29 cellular contexts compared by ENCODE assay signal in genomic region chr10:130463876-130464360, GRCh38.
DNase-seq lines count a peak whose midpoint lies in the region; ATAC-seq and TF ChIP-seq lines count a peak whose summit lies in the region.
"Had no signal": no experiment of that assay in that cellular context is flagged by ENCODE, and none has a peak within 500 bp of the region (broad histone marks: within the 10 kb centered on the region; RNA-seq: fewer than 3 reads in every experiment).

No MANE protein-coding gene starts in this region.

- no peaks in the 10 kb centered on the region for H3K36me3 Mint-ChIP-seq in activated CD8-positive, alpha-beta T cell treated with anti-CD3 and anti-CD28 coated beads, Interleukin-2, amount 10 ng/mL, durations not matched to agents 7 days and 5 days (ENCODE audit: low read depth)
- H3K36me3 Mint-ChIP-seq in activated CD8-positive, alpha-beta T cell treated with anti-CD3 and anti-CD28 coated beads for 36 hours (ENCODE audit: low read depth): no peaks in the 10 kb centered on the region
- H3K36me3 Mint-ChIP-seq in WTC11: peaks cover 70% of the 10 kb centered on the region
- H3K36me3 Mint-ChIP-seq: activated naive CD4-positive, alpha-beta T cell treated with anti-CD3 and anti-CD28 coated beads, Interleukin-2, amount 50 U/mL, for 24 hours; CD8-positive, alpha-beta T cell; immature natural killer cell; memory B cell; T-cell had no signal

- no peak for TF ChIP-seq EP300 in sigmoid colon (IDR thresholded peaks at IDR 0.05)

- no peak for TF ChIP-seq CTCF in activated CD8-positive, alpha-beta T cell treated with anti-CD3 and anti-CD28 coated beads for 36 hours (IDR thresholded peaks at IDR 0.05)
- no peak for TF ChIP-seq CTCF in body of pancreas (IDR thresholded peaks at IDR 0.05)
- no peak for TF ChIP-seq CTCF in sigmoid colon (IDR thresholded peaks at IDR 0.05)
- TF ChIP-seq CTCF in WTC11 (IDR thresholded peaks at IDR 0.05): no peak

- CTCF ChIA-PET in activated CD8-positive, alpha-beta T cell treated with anti-CD3 and anti-CD28 coated beads, Interleukin-2, amount 10 ng/mL, durations not matched to agents 7 days and 5 days (lab: Charles Lee): no interaction called here
- CTCF ChIA-PET in activated CD8-positive, alpha-beta T cell treated with anti-CD3 and anti-CD28 coated beads for 36 hours (lab: Charles Lee): no interaction called here
- CTCF ChIA-PET in WTC11 (lab: Charles Lee): no interaction called here

- H3K4me3 ChIP-seq in body of pancreas (no peak overlapping the region), sigmoid colon (no peak overlapping the region)
- H3K4me3 ChIP-seq: A549, GM12878, ovary, smooth muscle cell, suprapubic skin had no signal

- TF ChIP-seq POLR2A in body of pancreas (IDR thresholded peaks at IDR 0.05): no peak
- TF ChIP-seq POLR2A in sigmoid colon (IDR thresholded peaks at IDR 0.05): no peak

- H3K4me1 Mint-ChIP-seq in activated CD8-positive, alpha-beta T cell treated with anti-CD3 and anti-CD28 coated beads, Interleukin-2, amount 10 ng/mL, durations not matched to agents 7 days and 5 days (ENCODE audit: low read depth): no peaks in the 10 kb centered on the region
- no peaks in the 10 kb centered on the region for H3K4me1 Mint-ChIP-seq in activated CD8-positive, alpha-beta T cell treated with anti-CD3 and anti-CD28 coated beads for 36 hours (ENCODE audit: low read depth)
- no peaks in the 10 kb centered on the region for H3K4me1 Mint-ChIP-seq in WTC11
- H3K4me1 Mint-ChIP-seq: activated B cell treated with CpG ODN at 0.5 μM for 24 hours; activated naive CD4-positive, alpha-beta T cell treated with anti-CD3 and anti-CD28 coated beads, Interleukin-2, amount 50 U/mL, for 24 hours; activated T-helper 17 cell treated with anti-CD3 and anti-CD28 coated beads, Interleukin-2, amount 50 U/mL, for 72 hours; immature natural killer cell; memory B cell; nephron progenitor cell; T-cell had no signal

- H3K9me3 ChIP-seq in body of pancreas (no peaks in the 10 kb centered on the region), sigmoid colon (no peaks in the 10 kb centered on the region)
- H3K9me3 ChIP-seq: A549, ovary had no signal

- no peak overlapping the region for H3K27ac Mint-ChIP-seq in activated CD8-positive, alpha-beta T cell treated with anti-CD3 and anti-CD28 coated beads, Interleukin-2, amount 10 ng/mL, durations not matched to agents 7 days and 5 days
- H3K27ac Mint-ChIP-seq in activated CD8-positive, alpha-beta T cell treated with anti-CD3 and anti-CD28 coated beads for 36 hours: no peak overlapping the region
- no peak overlapping the region for H3K27ac Mint-ChIP-seq in WTC11
- H3K27ac Mint-ChIP-seq: activated B cell treated with CpG ODN at 0.5 μM for 24 hours; activated naive CD4-positive, alpha-beta T cell treated with anti-CD3 and anti-CD28 coated beads, Interleukin-2, amount 50 U/mL, for 24 hours; activated T-helper 17 cell treated with anti-CD3 and anti-CD28 coated beads, Interleukin-2, amount 50 U/mL, for 72 hours; CD8-positive, alpha-beta T cell; immature natural killer cell; memory B cell; nephron progenitor cell; T-cell had no signal

- POLR2A ChIA-PET in activated CD8-positive, alpha-beta T cell treated with anti-CD3 and anti-CD28 coated beads, Interleukin-2, amount 10 ng/mL, durations not matched to agents 7 days and 5 days (lab: Charles Lee): no interaction called here
- POLR2A ChIA-PET in activated CD8-positive, alpha-beta T cell treated with anti-CD3 and anti-CD28 coated beads for 36 hours (lab: Charles Lee): no interaction called here
- POLR2A ChIA-PET in WTC11 (lab: Charles Lee): no interaction called here

- ATAC-seq in activated CD8-positive, alpha-beta T cell treated with anti-CD3 and anti-CD28 coated beads, Interleukin-2, amount 10 ng/mL, durations not matched to agents 7 days and 5 days: no peak
- no peak for ATAC-seq in activated CD8-positive, alpha-beta T cell treated with anti-CD3 and anti-CD28 coated beads for 36 hours
- ATAC-seq in body of pancreas: peak; percentile 94
- ATAC-seq in WTC11: no peak
- ATAC-seq: A549; activated T-helper 17 cell treated with anti-CD3 and anti-CD28 coated beads, Interleukin-2, amount 50 U/mL, for 72 hours; CD8-positive, alpha-beta T cell; GM12878; HCT116; T-cell had no signal

- peak; percentile 4 for DNase-seq in activated CD8-positive, alpha-beta T cell treated with anti-CD3 and anti-CD28 coated beads, Interleukin-2, amount 10 ng/mL, durations not matched to agents 7 days and 5 days
- DNase-seq in activated CD8-positive, alpha-beta T cell treated with anti-CD3 and anti-CD28 coated beads for 36 hours: no peak
- DNase-seq in DMS153 (lab: John Stamatoyannopoulos, UW): peak; percentile 67
- peak; percentile 73 to 90 (median 81) for DNase-seq in body of pancreas
- DNase-seq in sigmoid colon: peak; percentile 48
- no peak for DNase-seq in WTC11 (ENCODE audit: low spot score)
- DNase-seq in putamen (ENCODE audit: low spot score): no peak
- DNase-seq in SHP77 treated with DMSO at 0.1 percent for 48 hours (lab: John Stamatoyannopoulos, UW): no peak
- DNase-seq: activated B cell treated with CpG ODN at 0.5 μM for 24 hours; activated CD4-positive, alpha-beta T cell treated with anti-CD3 and anti-CD28 coated beads, Interleukin-2, amount 50 U/mL, for 1 hour; effector memory CD4-positive, alpha-beta T cell; hypothalamus; immature natural killer cell; NCI-H1417; NCI-H446 treated with DMSO at 0.1 percent for 48 hours; nephron progenitor cell; ovary; stimulated activated naive CD4-positive, alpha-beta T cell treated with Interleukin-2 at 50 U/mL for 16 hours; T-cell had no signal

- 31 to 33% methylated on average over 8 to 10 of the region's 10 CpGs for WGBS in body of pancreas, 2 donors
- 67 to 87% methylated on average over 10 of the region's 10 CpGs for WGBS in sigmoid colon, 2 donors

- H3K27me3 Mint-ChIP-seq in activated CD8-positive, alpha-beta T cell treated with anti-CD3 and anti-CD28 coated beads, Interleukin-2, amount 10 ng/mL, durations not matched to agents 7 days and 5 days (ENCODE audit: low read depth): no peaks in the 10 kb centered on the region
- H3K27me3 Mint-ChIP-seq in activated CD8-positive, alpha-beta T cell treated with anti-CD3 and anti-CD28 coated beads for 36 hours: no peaks in the 10 kb centered on the region
- H3K27me3 Mint-ChIP-seq in WTC11 (ENCODE audit: low read depth): peaks cover 36% of the 10 kb centered on the region
- H3K27me3 Mint-ChIP-seq: activated B cell treated with CpG ODN at 0.5 μM for 24 hours; activated naive CD4-positive, alpha-beta T cell treated with anti-CD3 and anti-CD28 coated beads, Interleukin-2, amount 50 U/mL, for 24 hours; activated T-helper 17 cell treated with anti-CD3 and anti-CD28 coated beads, Interleukin-2, amount 50 U/mL, for 72 hours; memory B cell; T-cell had no signal

- H3K36me3 ChIP-seq in body of pancreas (replicated peaks in 1 of 2; ENCODE audit: insufficient read depth in 1 of 2, low read depth in 2 of 2) (no peaks in the 10 kb centered on the region), sigmoid colon (no peaks in the 10 kb centered on the region)
- H3K36me3 ChIP-seq: ovary, suprapubic skin had no signal

- H3K27me3 ChIP-seq in body of pancreas (no peaks in the 10 kb centered on the region), sigmoid colon (no peaks in the 10 kb centered on the region)
- H3K27me3 ChIP-seq: ovary, suprapubic skin had no signal

- peak overlapping the region in 3 of 4 donors; percentile 42 to 62 (median 53) for H3K27ac ChIP-seq in body of pancreas
- H3K27ac ChIP-seq in sigmoid colon: no peak overlapping the region
- H3K27ac ChIP-seq: A549, KMS-11, ovary, suprapubic skin had no signal

- peaks cover 12% of the 10 kb centered on the region for H3K9me3 Mint-ChIP-seq in activated CD8-positive, alpha-beta T cell treated with anti-CD3 and anti-CD28 coated beads, Interleukin-2, amount 10 ng/mL, durations not matched to agents 7 days and 5 days (ENCODE audit: insufficient read depth)
- peaks cover 7% of the 10 kb centered on the region for H3K9me3 Mint-ChIP-seq in activated CD8-positive, alpha-beta T cell treated with anti-CD3 and anti-CD28 coated beads for 36 hours
- H3K9me3 Mint-ChIP-seq in WTC11: peaks cover 69% of the 10 kb centered on the region
- H3K9me3 Mint-ChIP-seq: immature natural killer cell had no signal

- intact Hi-C loops in activated CD8-positive, alpha-beta T cell treated with anti-CD3 and anti-CD28 coated beads for 36 hours (cut with micrococcal nuclease): no loop called here
- intact Hi-C loops in body of pancreas (cut with DNase I): no loop called here
- intact Hi-C loops in sigmoid colon (cut with DNase I): no loop called here

- no peak overlapping the region for H3K4me3 Mint-ChIP-seq in activated CD8-positive, alpha-beta T cell treated with anti-CD3 and anti-CD28 coated beads, Interleukin-2, amount 10 ng/mL, durations not matched to agents 7 days and 5 days
- no peak overlapping the region for H3K4me3 Mint-ChIP-seq in activated CD8-positive, alpha-beta T cell treated with anti-CD3 and anti-CD28 coated beads for 36 hours
- no peak overlapping the region for H3K4me3 Mint-ChIP-seq in WTC11
- H3K4me3 Mint-ChIP-seq: activated B cell treated with CpG ODN at 0.5 μM for 24 hours; activated naive CD4-positive, alpha-beta T cell treated with anti-CD3 and anti-CD28 coated beads, Interleukin-2, amount 50 U/mL, for 24 hours; activated T-helper 17 cell treated with anti-CD3 and anti-CD28 coated beads, Interleukin-2, amount 50 U/mL, for 72 hours; CD8-positive, alpha-beta T cell; immature natural killer cell; memory B cell; nephron progenitor cell; T-cell had no signal

- H3K4me1 ChIP-seq in body of pancreas (peaks cover 12% of the 10 kb centered on the region), sigmoid colon (no peaks in the 10 kb centered on the region)
- H3K4me1 ChIP-seq: A549, suprapubic skin had no signal

TF ChIP-seq in WTC11, 78 proteins besides CTCF, POLR2A, EP300 and RAD21 (continues in another document):
- no peak for TF ChIP-seq FOXK1 (CRISPR knock-in tag; IDR thresholded peaks at IDR 0.05)
- no peak for TF ChIP-seq FOXP1 (CRISPR knock-in tag; IDR thresholded peaks at IDR 0.05; ENCODE audit: borderline replicate concordance)
- no peak for TF ChIP-seq KAT7 (CRISPR knock-in tag; IDR thresholded peaks at IDR 0.05; ENCODE audit: borderline replicate concordance)

Comparison
In these comparisons a context has a peak if more than half of its experiments do, and no peak if none do; other contexts are left out.
1. DNase-seq: peak in activated CD8-positive, alpha-beta T cell treated with anti-CD3 and anti-CD28 coated beads, Interleukin-2, amount 10 ng/mL, durations not matched to agents 7 days and 5 days (single experiment), DMS153 (single experiment), body of pancreas (4 of 4) and sigmoid colon (single experiment); none in activated CD8-positive, alpha-beta T cell treated with anti-CD3 and anti-CD28 coated beads for 36 hours (single experiment), WTC11 (single experiment), putamen (single experiment) and SHP77 treated with DMSO at 0.1 percent for 48 hours (single experiment).
2. H3K27ac ChIP-seq: peak in body of pancreas (3 of 4); none in sigmoid colon (0 of 4).